In genomic region chr13:75505327-75505726, GRCh38 we compare ENCODE assay signal across 16 cellular contexts. TPM values are rescaled to one million over a fixed set of nuclear protein-coding genes. Genes with fewer than 3 reads are reported as not detected.
A peak's percentile ranks its signal among the peaks of the same experiment; 100 is the strongest.
DNase-seq lines count a peak whose midpoint lies in the region; ATAC-seq and TF ChIP-seq lines count a peak whose summit lies in the region.
"Had no signal": no experiment of that assay in that cellular context is flagged by ENCODE, and none has a peak within 500 bp of the region (broad histone marks: within the 10 kb centered on the region; RNA-seq: fewer than 3 reads in every experiment).

No MANE protein-coding gene starts in this region.

- no peaks in the 10 kb centered on the region for H3K36me3 Mint-ChIP-seq in naive thymus-derived CD8-positive, alpha-beta T cell

- peaks cover 57% of the 10 kb centered on the region for H3K4me1 ChIP-seq in BLaER1
- H3K4me1 ChIP-seq in OCI-LY3 (ENCODE audit: low read length), result peaks cover 34% of the 10 kb centered on the region
- H3K4me1 ChIP-seq: right lobe of liver, vagina had no signal

- H3K4me2 ChIP-seq in BLaER1 (peak overlapping the region; percentile 10; the same call in 1 of the 2 replicates), OCI-LY3 (ENCODE audit: low read length) (peak overlapping the region; percentile 1; the same call in 1 of the 2 replicates)
- H3K4me2 ChIP-seq: GM23338 had no signal

- POLR2A ChIA-PET in naive thymus-derived CD8-positive, alpha-beta T cell (lab: Charles Lee), result no interaction called here

- H3K4me3 ChIP-seq in BLaER1 (no peak overlapping the region), OCI-LY3 (ENCODE audit: low read length) (no peak overlapping the region)
- H3K4me3 ChIP-seq: GM23338, right lobe of liver, vagina had no signal

- H3K9ac ChIP-seq in BLaER1 (no peak overlapping the region), OCI-LY3 (ENCODE audit: low read length) (no peak overlapping the region)

- H4K20me1 ChIP-seq in BLaER1, result no peaks in the 10 kb centered on the region
- H4K20me1 ChIP-seq in OCI-LY3 (ENCODE audit: insufficient read depth, low read length), result no peaks in the 10 kb centered on the region

- no peak for TF ChIP-seq CTCF in OCI-LY3 (IDR thresholded peaks at IDR 0.05; ENCODE audit: low read depth, low read length)

- H3K36me3 ChIP-seq in BLaER1 (no peaks in the 10 kb centered on the region), OCI-LY3 (replicated peaks; ENCODE audit: low read depth, low read length) (no peaks in the 10 kb centered on the region)
- H3K36me3 ChIP-seq: right lobe of liver, vagina had no signal

- H3K27me3 ChIP-seq in BLaER1 (no peaks in the 10 kb centered on the region), OCI-LY3 (ENCODE audit: low read depth, low read length) (peaks cover 7% of the 10 kb centered on the region; the same call in 1 of the 2 replicates)
- H3K27me3 ChIP-seq: right lobe of liver, vagina had no signal

- ATAC-seq in HG03442 (IDR thresholded peaks at IDR 0.05; ENCODE audit: unreplicated experiment) (peak; percentile 5), GM21619 (IDR thresholded peaks at IDR 0.05; ENCODE audit: unreplicated experiment) (no peak), HG02610 (IDR thresholded peaks at IDR 0.05; ENCODE audit: unreplicated experiment) (no peak)
- no peak for ATAC-seq in naive thymus-derived CD8-positive, alpha-beta T cell
- ATAC-seq: GM23338, SK-N-SH treated with all-trans-retinoic acid at 6 μM for 48 hours had no signal

- no peak overlapping the region for H3K27ac ChIP-seq in BLaER1
- no peak overlapping the region for H3K27ac ChIP-seq in OCI-LY3 (ENCODE audit: low read length)
- H3K27ac ChIP-seq: right lobe of liver, vagina had no signal

- no peaks in the 10 kb centered on the region for H3K4me1 Mint-ChIP-seq in naive thymus-derived CD8-positive, alpha-beta T cell
- H3K4me1 Mint-ChIP-seq: GM23338 had no signal

- no peak overlapping the region for H3K4me3 Mint-ChIP-seq in naive thymus-derived CD8-positive, alpha-beta T cell
- H3K4me3 Mint-ChIP-seq: GM23338 had no signal

- H3K9me3 Mint-ChIP-seq in naive thymus-derived CD8-positive, alpha-beta T cell, result no peaks in the 10 kb centered on the region
- H3K9me3 Mint-ChIP-seq: GM23338 had no signal

- no peak overlapping the region for H3K27ac Mint-ChIP-seq in naive thymus-derived CD8-positive, alpha-beta T cell
- H3K27ac Mint-ChIP-seq: GM23338 had no signal

- H3K9me3 ChIP-seq in BLaER1 (peaks cover 14% of the 10 kb centered on the region), OCI-LY3 (ENCODE audit: insufficient read depth, low read length) (no peaks in the 10 kb centered on the region)
- H3K9me3 ChIP-seq: right lobe of liver, vagina had no signal

- peaks cover 0 to 3% (median 0%) of the 10 kb centered on the region in 5 donors for H3K27me3 Mint-ChIP-seq in naive thymus-derived CD8-positive, alpha-beta T cell

- DNase-seq in globus pallidus (ENCODE audit: low spot score) (peak; percentile 41), KG1 (lab: John Stamatoyannopoulos, UW) (no peak)
- no peak for DNase-seq in naive thymus-derived CD8-positive, alpha-beta T cell
- DNase-seq: activated naive CD4-positive, alpha-beta T cell treated with anti-CD3 and anti-CD28 coated beads, Interleukin-2, amount 50 U/mL, for 16 hours; Karpas-422; NCI-H146; right lobe of liver; stimulated activated CD4-positive, alpha-beta T cell treated with anti-CD3 and anti-CD28 coated beads, Interleukin-2, amount 100 ng/mL, for 48 hours had no signal

- no peak overlapping the region for H2AFZ ChIP-seq in OCI-LY3 (ENCODE audit: low read depth, low read length)
- H2AFZ ChIP-seq: GM23338 had no signal

- H3K79me2 ChIP-seq in OCI-LY3 (ENCODE audit: low read length), result no peaks in the 10 kb centered on the region

RNA-seq across cellular contexts. Expression of gene TBC1D4, which starts 23.4 kb away (rescaled TPM):
- 10 to 100 TPM; 57.5 to 58.1 TPM for total RNA-seq in naive thymus-derived CD8-positive, alpha-beta T cell
- 10 to 100 TPM; 11.8 to 19.3 (median 14.2) TPM for polyA plus RNA-seq in naive thymus-derived CD8-positive, alpha-beta T cell

RNA-seq across cellular contexts. Expression of gene COMMD6, which starts 32.3 kb away (rescaled TPM):
- 100 to 1,000 TPM; 231 to 232 TPM for total RNA-seq in naive thymus-derived CD8-positive, alpha-beta T cell
- polyA plus RNA-seq in naive thymus-derived CD8-positive, alpha-beta T cell, result 100 to 1,000 TPM; 627 to 838 (median 724) TPM

RNA-seq across cellular contexts. Expression of gene UCHL3, which starts 44.3 kb away (rescaled TPM):
- 10 to 100 TPM; 17.0 to 21.7 TPM for total RNA-seq in naive thymus-derived CD8-positive, alpha-beta T cell
- 10 to 100 TPM; 44.3 to 50.1 (median 48.6) TPM for polyA plus RNA-seq in naive thymus-derived CD8-positive, alpha-beta T cell
